18 cellular contexts compared by ENCODE assay signal in genomic region chr7:86720306-86720705, GRCh38.
DNase-seq lines count a peak whose midpoint lies in the region; ATAC-seq and TF ChIP-seq lines count a peak whose summit lies in the region.
"Had no signal": no experiment of that assay in that cellular context is flagged by ENCODE, and none has a peak within 500 bp of the region (broad histone marks: within the 10 kb centered on the region; RNA-seq: fewer than 3 reads in every experiment).

No MANE protein-coding gene starts in this region.

- no peak overlapping the region for H3K4me3 ChIP-seq in mucosa of descending colon
- H3K4me3 ChIP-seq: GM23338, K562 had no signal

- peak; percentile 41 for ATAC-seq in GM18858 (IDR thresholded peaks at IDR 0.05; ENCODE audit: unreplicated experiment)
- peak; percentile 53 for ATAC-seq in HG02885 (IDR thresholded peaks at IDR 0.05; ENCODE audit: poor library complexity, unreplicated experiment)
- peak; percentile 36 for ATAC-seq in HG03565 (IDR thresholded peaks at IDR 0.05; ENCODE audit: unreplicated experiment)
- peak; percentile 69 for ATAC-seq in mucosa of descending colon
- ATAC-seq in GM19467 (IDR thresholded peaks at IDR 0.05; ENCODE audit: unreplicated experiment), result no peak
- no peak for ATAC-seq in esophagus mucosa
- no peak for ATAC-seq in stimulated activated naive CD8-positive, alpha-beta T cell treated with anti-CD3 and anti-CD28 coated beads, Interleukin-15, amount 100 ng/mL, for 72 hours
- ATAC-seq: GM23338, K562 had no signal

- no peak overlapping the region for H3K27ac Mint-ChIP-seq in stimulated activated naive CD8-positive, alpha-beta T cell treated with anti-CD3 and anti-CD28 coated beads, Interleukin-15, amount 100 ng/mL, for 72 hours
- H3K27ac Mint-ChIP-seq: B cell; CD4-positive, alpha-beta T cell; GM23338 had no signal

- no peak for TF ChIP-seq CTCF in mucosa of descending colon (IDR thresholded peaks at IDR 0.05)

- no peak for DNase-seq in mucosa of descending colon
- DNase-seq in stimulated activated naive CD8-positive, alpha-beta T cell treated with anti-CD3 and anti-CD28 coated beads, Interleukin-15, amount 100 ng/mL, for 72 hours, result no peak
- DNase-seq: C1 segment of cervical spinal cord; Calu3; CD4-positive, alpha-beta T cell; DMS 273 treated with DMSO at 0.1 percent for 48 hours; DND-41; GDM1; H7; Karpas-422 had no signal

- H3K9me3 Mint-ChIP-seq in stimulated activated naive CD8-positive, alpha-beta T cell treated with anti-CD3 and anti-CD28 coated beads, Interleukin-15, amount 100 ng/mL, for 72 hours, result peaks cover 5 to 7% of the 10 kb centered on the region in 2 donors
- H3K9me3 Mint-ChIP-seq: GM23338 had no signal

- no peaks in the 10 kb centered on the region for H3K9me3 ChIP-seq in mucosa of descending colon

- H3K4me1 ChIP-seq in mucosa of descending colon (ENCODE audit: low read depth), result no peaks in the 10 kb centered on the region

- H3K4me3 Mint-ChIP-seq in stimulated activated naive CD8-positive, alpha-beta T cell treated with anti-CD3 and anti-CD28 coated beads, Interleukin-15, amount 100 ng/mL, for 72 hours, result no peak overlapping the region
- H3K4me3 Mint-ChIP-seq: B cell; CD4-positive, alpha-beta T cell; GM23338 had no signal

- intact Hi-C loops in mucosa of descending colon (cut with DNase I, micrococcal nuclease), result no loop called here

- H3K27me3 Mint-ChIP-seq in stimulated activated naive CD8-positive, alpha-beta T cell treated with anti-CD3 and anti-CD28 coated beads, Interleukin-15, amount 100 ng/mL, for 72 hours, result no peaks in the 10 kb centered on the region
- H3K27me3 Mint-ChIP-seq: B cell; CD4-positive, alpha-beta T cell had no signal

- H3K36me3 ChIP-seq in mucosa of descending colon (ENCODE audit: low read depth), result no peaks in the 10 kb centered on the region

- no peaks in the 10 kb centered on the region for H3K4me1 Mint-ChIP-seq in stimulated activated naive CD8-positive, alpha-beta T cell treated with anti-CD3 and anti-CD28 coated beads, Interleukin-15, amount 100 ng/mL, for 72 hours
- H3K4me1 Mint-ChIP-seq: B cell, GM23338 had no signal

Comparison
In these comparisons a context has a peak if more than half of its experiments do, and no peak if none do; other contexts are left out.
1. ATAC-seq: peak in GM18858 (single experiment), HG02885 (single experiment), HG03565 (single experiment) and mucosa of descending colon (single experiment); none in GM19467 (single experiment), esophagus mucosa (single experiment) and stimulated activated naive CD8-positive, alpha-beta T cell treated with anti-CD3 and anti-CD28 coated beads, Interleukin-15, amount 100 ng/mL, for 72 hours (single experiment).